Comparison of ENCODE assay signal across 8 cellular contexts in genomic region chr9:93108301-93109041, GRCh38. TPM values are rescaled to one million over a fixed set of nuclear protein-coding genes. Genes with fewer than 3 reads are reported as not detected.
DNase-seq lines count a peak whose midpoint lies in the region; ATAC-seq and TF ChIP-seq lines count a peak whose summit lies in the region.

No MANE protein-coding gene starts in this region.

- WGBS in upper lobe of left lung, 2 donors: 60 to 90% methylated on average over 1 to 14 of the region's 14 CpGs

- intact Hi-C loops in Right ventricle myocardium inferior (cut with DNase I): no loop called here
- intact Hi-C loops in left ventricle myocardium superior (cut with micrococcal nuclease): no loop called here
- intact Hi-C loops in left colon (cut with DNase I, micrococcal nuclease): no loop called here

- no peak for TF ChIP-seq POLR2A in upper lobe of left lung (IDR thresholded peaks at IDR 0.05)

- H3K4me1 ChIP-seq in upper lobe of left lung: peaks cover 7 to 27% (median 23%) of the 10 kb centered on the region in 4 donors

- peaks cover 3 to 53% (median 25%) of the 10 kb centered on the region in 4 donors for H3K36me3 ChIP-seq in upper lobe of left lung

- peaks cover 0 to 6% (median 0%) of the 10 kb centered on the region in 4 donors for H3K9me3 ChIP-seq in upper lobe of left lung

- no peaks in the 10 kb centered on the region for H3K27me3 ChIP-seq in upper lobe of left lung

- H3K27ac ChIP-seq in upper lobe of left lung: no peak overlapping the region

- TF ChIP-seq CTCF in upper lobe of left lung (IDR thresholded peaks at IDR 0.05): no peak

- ATAC-seq in Right ventricle myocardium inferior (no peak), left ventricle myocardium superior (no peak), left colon (no peak), upper lobe of left lung (ENCODE audit: low FRiP score in 2 of 2) (no peak), GM18498 (IDR thresholded peaks at IDR 0.05; ENCODE audit: unreplicated experiment) (no peak), HG02970 (IDR thresholded peaks at IDR 0.05; ENCODE audit: low FRiP score, unreplicated experiment) (no peak)

- H3K4me3 ChIP-seq in upper lobe of left lung: no peak overlapping the region

- TF ChIP-seq EP300 in upper lobe of left lung (IDR thresholded peaks at IDR 0.05): no peak

- DNase-seq in Right ventricle myocardium inferior (ENCODE audit: missing footprints) (peak; percentile 55), left ventricle myocardium superior (no peak), activated T-cell treated with anti-CD3 and anti-CD28 coated beads for 48 hours (ENCODE audit: low read depth) (peak; percentile 49), left colon (peak; percentile 7 to 22), upper lobe of left lung (peak; percentile 22 to 53), OCI-M1 (lab: John Stamatoyannopoulos, UW) (no peak)

RNA-seq across cellular contexts. Expression of gene CARD19, which starts 12.5 kb away (rescaled TPM):
- total RNA-seq in Right ventricle myocardium inferior (27.1 TPM), left ventricle myocardium superior (22.4 TPM), left colon (10 to 100 TPM; 41.5 to 62.2 TPM), upper lobe of left lung (10 to 100 TPM; 34.7 to 92.3 (median 41.7) TPM)

RNA-seq across cellular contexts. Expression of gene NINJ1, which starts 25.6 kb away (rescaled TPM):
- 55.5 TPM for total RNA-seq in Right ventricle myocardium inferior
- total RNA-seq in left ventricle myocardium superior: 46.8 TPM
- 10 to 100 TPM; 17.7 to 30.8 TPM for total RNA-seq in left colon
- total RNA-seq in upper lobe of left lung: 10 to 100 TPM; 35.6 to 83.9 (median 56.8) TPM

RNA-seq across cellular contexts. Expression of gene SUSD3, which starts 50.0 kb away (rescaled TPM):
- total RNA-seq in Right ventricle myocardium inferior (1.7 TPM), left ventricle myocardium superior (0.87 TPM), left colon (1 to 10 TPM in 1 of 2 donors, under 1 TPM in 1; 0.95 to 2.0 TPM), upper lobe of left lung (10 to 100 TPM in 1 of 6 donors, 1 to 10 TPM in 5; 3.9 to 17.8 (median 5.2) TPM)

Comparison
In these comparisons a context has a peak if more than half of its experiments do, and no peak if none do; other contexts are left out.
1. DNase-seq: peak in Right ventricle myocardium inferior (single experiment), activated T-cell treated with anti-CD3 and anti-CD28 coated beads for 48 hours (single experiment), left colon (2 of 2) and upper lobe of left lung (2 of 2); none in left ventricle myocardium superior (single experiment) and OCI-M1 (single experiment).